11 cellular contexts compared by ENCODE assay signal in the genomic region with DNA sequence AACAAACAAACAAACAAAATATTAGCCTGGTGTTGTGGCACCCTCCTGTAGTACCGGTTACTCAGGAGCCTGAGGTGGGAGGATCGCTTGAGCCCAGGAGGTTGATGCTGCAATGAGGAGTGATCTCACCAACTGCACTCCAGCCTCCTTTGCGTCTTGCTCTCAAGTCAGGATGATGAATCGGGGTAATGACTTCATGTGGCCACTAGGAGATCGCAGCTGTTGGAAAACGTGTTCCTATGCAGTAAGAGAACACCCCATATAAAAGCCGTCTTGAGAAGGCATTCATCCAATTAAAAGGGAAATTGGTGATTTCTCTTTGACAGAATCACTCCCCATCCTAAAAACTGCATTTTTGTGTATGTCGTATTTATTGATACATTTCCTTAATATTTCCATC. TPM values are rescaled to one million over a fixed set of nuclear protein-coding genes. Genes with fewer than 3 reads are reported as not detected.
DNase-seq lines count a peak whose midpoint lies in the region; ATAC-seq and TF ChIP-seq lines count a peak whose summit lies in the region.
"Had no signal": no experiment of that assay in that cellular context is flagged by ENCODE, and none has a peak within 500 bp of the region (broad histone marks: within the 10 kb centered on the region; RNA-seq: fewer than 3 reads in every experiment).

No MANE protein-coding gene starts in this region.

- peaks cover 0 to 3% of the 10 kb centered on the region in 2 experiments; a peak in 1 of 4 replicates for H3K4me1 ChIP-seq in HCT116 (ENCODE audit: control insufficient read depth in 1 of 2, insufficient read depth in 2 of 2, low read length in 2 of 2)
- H3K4me1 ChIP-seq in Peyer's patch: no peaks in the 10 kb centered on the region
- no peaks in the 10 kb centered on the region for H3K4me1 ChIP-seq in effector memory CD4-positive, alpha-beta T cell (ENCODE audit: control insufficient read depth, insufficient read depth, low read length, poor library complexity, severe bottlenecking)
- H3K4me1 ChIP-seq: SJSA1 had no signal

- H3K9me2 ChIP-seq in HCT116 (ENCODE audit: insufficient read depth): no peaks in the 10 kb centered on the region

- TF ChIP-seq CTCF in HCT116 (IDR thresholded peaks at IDR 0.05 in 2 of 3, conservative IDR thresholded peaks at IDR 0.05 in 1 of 3; ENCODE audit: borderline replicate concordance in 1 of 3, insufficient read depth in 1 of 3, low read depth in 2 of 3, low read length in 2 of 3) (peak in 2 of 3 experiments; percentile 39 to 44; a peak in 4 of 6 replicates), kidney epithelial cell (IDR thresholded peaks at IDR 0.05; ENCODE audit: insufficient read depth, low read length, poor library complexity, severe bottlenecking) (peak; percentile 2), Peyer's patch (IDR thresholded peaks at IDR 0.05) (peak in 2 of 6 experiments; percentile 9 to 38)

- H3K27me3 ChIP-seq in HCT116 (ENCODE audit: insufficient read depth, low read length): no peaks in the 10 kb centered on the region
- no peaks in the 10 kb centered on the region for H3K27me3 ChIP-seq in kidney epithelial cell (ENCODE audit: control insufficient read depth, insufficient read depth, low read length)
- no peaks in the 10 kb centered on the region for H3K27me3 ChIP-seq in Peyer's patch
- H3K27me3 ChIP-seq in effector memory CD4-positive, alpha-beta T cell (replicated peaks; ENCODE audit: control insufficient read depth, insufficient read depth, low read length, poor library complexity, severe bottlenecking): no peaks in the 10 kb centered on the region
- H3K27me3 ChIP-seq: SJSA1 had no signal

- POLR2A ChIA-PET in HCT116 (lab: Charles Lee): no interaction called here

- H4K20me1 ChIP-seq in HCT116 (ENCODE audit: insufficient read depth): no peaks in the 10 kb centered on the region

- CTCF ChIA-PET in HCT116 (lab: Charles Lee): no interaction called here

- TF ChIP-seq POLR2A in HCT116 (IDR thresholded peaks at IDR 0.05; ENCODE audit: borderline replicate concordance, extremely low read depth, insufficient read depth, insufficient read length): no peak
- no peak for TF ChIP-seq POLR2A in Peyer's patch (IDR thresholded peaks at IDR 0.05)

- H3K9me3 ChIP-seq in HCT116 (ENCODE audit: control insufficient read depth in 1 of 2, insufficient read depth in 1 of 2, low read depth in 1 of 2, low read length in 2 of 2) (no peaks in the 10 kb centered on the region), Peyer's patch (no peaks in the 10 kb centered on the region)
- no peaks in the 10 kb centered on the region for H3K9me3 ChIP-seq in effector memory CD4-positive, alpha-beta T cell (ENCODE audit: control insufficient read depth, low read length)
- H3K9me3 ChIP-seq: SJSA1 had no signal

- DNase-seq in DMS 273 (lab: John Stamatoyannopoulos, UW; ENCODE audit: unreplicated experiment) (peak; percentile 55), HCT116 (ENCODE audit: low read depth, low spot score) (no peak), kidney epithelial cell (ENCODE audit: low read depth) (no peak), Peyer's patch (no peak), NCI-H2107 treated with DMSO at 0.1 percent for 48 hours (lab: John Stamatoyannopoulos, UW; ENCODE audit: unreplicated experiment) (no peak)
- no peak for DNase-seq in activated T-cell treated with anti-CD3 and anti-CD28 coated beads, Interleukin-2, amount 50 U/mL, for 1 hour
- DNase-seq in effector memory CD4-positive, alpha-beta T cell: no peak
- DNase-seq: natural killer cell had no signal

- H3K36me3 ChIP-seq in HCT116 (ENCODE audit: control insufficient read depth in 1 of 2, insufficient read depth in 2 of 2, low read length in 2 of 2): no peaks in the 10 kb centered on the region
- H3K36me3 ChIP-seq in kidney epithelial cell (ENCODE audit: control insufficient read depth, insufficient read depth, low read length): no peaks in the 10 kb centered on the region
- H3K36me3 ChIP-seq in Peyer's patch: no peaks in the 10 kb centered on the region
- H3K36me3 ChIP-seq in effector memory CD4-positive, alpha-beta T cell (ENCODE audit: control insufficient read depth, insufficient read depth, low read length): no peaks in the 10 kb centered on the region
- H3K36me3 ChIP-seq: SJSA1 had no signal

- no peaks in the 10 kb centered on the region for H3K79me2 ChIP-seq in HCT116 (ENCODE audit: insufficient read depth, low read length)

- no peak overlapping the region for H3K4me2 ChIP-seq in HCT116 (ENCODE audit: low read length)

- H2AFZ ChIP-seq in HCT116 (ENCODE audit: low read depth, low read length, poor library complexity, severe bottlenecking): no peak overlapping the region

- no peak overlapping the region for H3K9ac ChIP-seq in HCT116 (ENCODE audit: low read length)

- TF ChIP-seq RAD21 in HCT116 (IDR thresholded peaks at IDR 0.05; ENCODE audit: low read depth): no peak

- ATAC-seq in HCT116: peak; percentile 92
- ATAC-seq in SK-N-SH treated with all-trans-retinoic acid at 6 μM for 48 hours: peak; percentile 81
- ATAC-seq: natural killer cell had no signal

- RAD21 ChIA-PET in HCT116 (lab: Charles Lee; ENCODE audit: low non-redundant PET in 1 of 2, low total read pairs in 2 of 2, uncharacterized antibody in 2 of 2, unreplicated experiment in 2 of 2): no interaction called here

- BruUV-seq in HCT116 (replicated peaks; lab: Mats Ljungman, UMichigan): no TSS peak

- H3K4me3 ChIP-seq in HCT116 (replicated peaks in 1 of 2; ENCODE audit: low read depth in 1 of 2, low read length in 2 of 2) (no peak overlapping the region), kidney epithelial cell (ENCODE audit: low read depth, low read length) (no peak overlapping the region), Peyer's patch (no peak overlapping the region)
- H3K4me3 ChIP-seq in effector memory CD4-positive, alpha-beta T cell (ENCODE audit: insufficient read depth, low read depth, low read length, poor library complexity, severe bottlenecking): no peak overlapping the region
- H3K4me3 ChIP-seq: SJSA1 had no signal

- H3K27ac ChIP-seq in HCT116 (ENCODE audit: low read depth, low read length): no peak overlapping the region
- no peak overlapping the region for H3K27ac ChIP-seq in Peyer's patch
- H3K27ac ChIP-seq in effector memory CD4-positive, alpha-beta T cell (ENCODE audit: insufficient read depth, low read length, poor library complexity, severe bottlenecking): no peak overlapping the region
- H3K27ac ChIP-seq: SJSA1 had no signal

- intact Hi-C loops in HCT116 (cut with micrococcal nuclease): no loop called here

TF ChIP-seq in HCT116, 20 proteins besides CTCF, POLR2A, EP300 and RAD21:
- TF ChIP-seq EZH2phosphoT487 (IDR thresholded peaks at IDR 0.05; ENCODE audit: borderline replicate concordance) (no peak), SRF (IDR thresholded peaks at IDR 0.05; ENCODE audit: low read depth) (no peak), EGR1 (IDR thresholded peaks at IDR 0.05; ENCODE audit: low read depth) (no peak), YY1 (IDR thresholded peaks at IDR 0.05; ENCODE audit: extremely low read depth, insufficient replicate concordance, low read depth, low read length) (no peak), JUND (IDR thresholded peaks at IDR 0.05) (no peak), SIN3A (IDR thresholded peaks at IDR 0.05; ENCODE audit: low read depth) (no peak)
- TF ChIP-seq, protein P1, sequence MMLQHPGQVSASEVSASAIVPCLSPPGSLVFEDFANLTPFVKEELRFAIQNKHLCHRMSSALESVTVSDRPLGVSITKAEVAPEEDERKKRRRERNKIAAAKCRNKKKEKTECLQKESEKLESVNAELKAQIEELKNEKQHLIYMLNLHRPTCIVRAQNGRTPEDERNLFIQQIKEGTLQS (IDR thresholded peaks at IDR 0.05): no peak

TF ChIP-seq in SK-N-SH treated with all-trans-retinoic acid at 6 μM for 48 hours, 23 proteins besides CTCF, POLR2A, EP300 and RAD21:
- TF ChIP-seq GLIS3 (CRISPR knock-in tag; IDR thresholded peaks at IDR 0.05) (no peak), ZC3H10 (CRISPR knock-in tag; IDR thresholded peaks at IDR 0.05) (no peak), CSDC2 (CRISPR knock-in tag; IDR thresholded peaks at IDR 0.05) (no peak), RARB (CRISPR knock-in tag; IDR thresholded peaks at IDR 0.05) (no peak), ZNF565 (CRISPR knock-in tag; conservative IDR thresholded peaks at IDR 0.05; ENCODE audit: low read depth) (no peak), TCF4 (CRISPR knock-in tag; IDR thresholded peaks at IDR 0.05; ENCODE audit: borderline replicate concordance) (no peak), SNAI2 (CRISPR knock-in tag; IDR thresholded peaks at IDR 0.05) (no peak), ZFP3 (CRISPR knock-in tag; IDR thresholded peaks at IDR 0.05) (no peak)
- TF ChIP-seq, protein P2, sequence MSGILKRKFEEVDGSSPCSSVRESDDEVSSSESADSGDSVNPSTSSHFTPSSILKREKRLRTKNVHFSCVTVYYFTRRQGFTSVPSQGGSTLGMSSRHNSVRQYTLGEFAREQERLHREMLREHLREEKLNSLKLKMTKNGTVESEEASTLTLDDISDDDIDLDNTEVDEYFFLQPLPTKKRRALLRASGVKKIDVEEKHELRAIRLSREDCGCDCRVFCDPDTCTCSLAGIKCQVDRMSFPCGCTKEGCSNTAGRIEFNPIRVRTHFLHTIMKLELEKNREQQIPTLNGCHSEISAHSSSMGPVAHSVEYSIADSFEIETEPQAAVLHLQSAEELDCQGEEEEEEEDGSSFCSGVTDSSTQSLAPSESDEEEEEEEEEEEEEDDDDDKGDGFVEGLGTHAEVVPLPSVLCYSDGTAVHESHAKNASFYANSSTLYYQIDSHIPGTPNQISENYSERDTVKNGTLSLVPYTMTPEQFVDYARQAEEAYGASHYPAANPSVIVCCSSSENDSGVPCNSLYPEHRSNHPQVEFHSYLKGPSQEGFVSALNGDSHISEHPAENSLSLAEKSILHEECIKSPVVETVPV (CRISPR knock-in tag; IDR thresholded peaks at IDR 0.05): no peak
- TF ChIP-seq, protein P3, sequence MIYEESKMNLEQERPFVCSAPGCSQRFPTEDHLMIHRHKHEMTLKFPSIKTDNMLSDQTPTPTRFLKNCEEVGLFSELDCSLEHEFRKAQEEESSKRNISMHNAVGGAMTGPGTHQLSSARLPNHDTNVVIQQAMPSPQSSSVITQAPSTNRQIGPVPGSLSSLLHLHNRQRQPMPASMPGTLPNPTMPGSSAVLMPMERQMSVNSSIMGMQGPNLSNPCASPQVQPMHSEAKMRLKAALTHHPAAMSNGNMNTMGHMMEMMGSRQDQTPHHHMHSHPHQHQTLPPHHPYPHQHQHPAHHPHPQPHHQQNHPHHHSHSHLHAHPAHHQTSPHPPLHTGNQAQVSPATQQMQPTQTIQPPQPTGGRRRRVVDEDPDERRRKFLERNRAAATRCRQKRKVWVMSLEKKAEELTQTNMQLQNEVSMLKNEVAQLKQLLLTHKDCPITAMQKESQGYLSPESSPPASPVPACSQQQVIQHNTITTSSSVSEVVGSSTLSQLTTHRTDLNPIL (CRISPR knock-in tag; IDR thresholded peaks at IDR 0.05; ENCODE audit: low read depth): no peak

RNA-seq across cellular contexts. Expression of a gene that starts 6.9 kb away (rescaled TPM):
- 2.9 TPM for total RNA-seq in HCT116 (2021; ENCODE audit: unreplicated experiment)
- polyA plus RNA-seq in HCT116 (2012): 1.5 and 2.0 TPM in 2 replicates
- 0.34 and 0.46 TPM in 2 replicates for total RNA-seq in kidney epithelial cell
- total RNA-seq in Peyer's patch: 1 to 10 TPM in 2 of 4 donors, under 1 TPM in 2; 0.53 to 2.5 (median 1.3) TPM

RNA-seq across cellular contexts. Expression of a gene that starts 10.7 kb away (rescaled TPM):
- not detected for total RNA-seq in HCT116 (2021; ENCODE audit: unreplicated experiment)
- polyA plus RNA-seq in HCT116 (2012): not detected in 2 replicates
- total RNA-seq in kidney epithelial cell: not detected in 2 replicates
- not detected for total RNA-seq in Peyer's patch
- total RNA-seq: natural killer cell, SJSA1 had no signal
- polyA plus RNA-seq: esophagus had no signal
